18 cellular contexts compared by ENCODE assay signal in genomic region chr1:12412439-12412838, GRCh38.
DNase-seq lines count a peak whose midpoint lies in the region; ATAC-seq, FAIRE-seq and TF ChIP-seq lines count a peak whose summit lies in the region.
"Had no signal": no experiment of that assay in that cellular context is flagged by ENCODE, and none has a peak within 500 bp of the region (broad histone marks: within the 10 kb centered on the region; RNA-seq: fewer than 3 reads in every experiment).

No MANE protein-coding gene starts in this region.

- no peak for ATAC-seq in activated T-helper 17 cell treated with anti-CD3 and anti-CD28 coated beads, Interleukin-2, amount 50 U/mL, for 72 hours (replicated peaks)
- peak; percentile 73 for ATAC-seq in left colon
- no peak for ATAC-seq in pancreas
- no peak for ATAC-seq in lower lobe of right lung

- peaks cover 23% of the 10 kb centered on the region for H3K4me1 Mint-ChIP-seq in activated T-helper 17 cell treated with anti-CD3 and anti-CD28 coated beads, Interleukin-2, amount 50 U/mL, for 72 hours

- WGBS in pancreas, 2 donors = 89 to 91% methylated on average over 5 of the region's 5 CpGs
- WGBS in transverse colon (ENCODE audit: low coverage in 1 of 2), 2 donors = 51 to 64% methylated on average over 5 of the region's 5 CpGs

- DNase-seq in left colon = no peak
- no peak for DNase-seq in pancreas
- no peak for DNase-seq in transverse colon
- no peak for DNase-seq in iPS-NIHi11 (ENCODE audit: low spot score)
- no peak for DNase-seq in lower lobe of right lung
- DNase-seq: C1 segment of cervical spinal cord; Calu3; CD4-positive, alpha-beta memory T cell; COR-L47; DMS53; DMS79 treated with DMSO at 0.1 percent for 48 hours; GF-D8; H7; HCEC 1CT had no signal

- H3K36me3 ChIP-seq in pancreas (peaks cover 0 to 7% (median 0%) of the 10 kb centered on the region in 3 donors), transverse colon (peaks cover 0 to 9% (median 2%) of the 10 kb centered on the region in 4 donors), lower lobe of right lung (peaks cover 24% of the 10 kb centered on the region)

- no peaks in the 10 kb centered on the region for H3K9me3 Mint-ChIP-seq in activated T-helper 17 cell treated with anti-CD3 and anti-CD28 coated beads, Interleukin-2, amount 50 U/mL, for 72 hours

- intact Hi-C loops in left colon (cut with DNase I, micrococcal nuclease) (no loop called here), pancreas (cut with DNase I) (no loop called here), transverse colon (cut with DNase I; ENCODE audit: low total_unique reads) (no loop called here), lower lobe of right lung (cut with DNase I) (no loop called here)

- no peak for TF ChIP-seq POLR2A in transverse colon (IDR thresholded peaks at IDR 0.05)

- H3K27ac ChIP-seq in pancreas (no peak overlapping the region), transverse colon (peak overlapping the region in 3 of 4 donors; percentile 4 to 38 (median 27)), lower lobe of right lung (no peak overlapping the region)

- H3K27me3 ChIP-seq in pancreas (no peaks in the 10 kb centered on the region), transverse colon (no peaks in the 10 kb centered on the region), lower lobe of right lung (ENCODE audit: low read depth) (no peaks in the 10 kb centered on the region)

- TF ChIP-seq CTCF in pancreas (IDR thresholded peaks at IDR 0.05) (no peak), transverse colon (IDR thresholded peaks at IDR 0.05) (no peak), lower lobe of right lung (IDR thresholded peaks at IDR 0.05) (no peak)

- H3K4me1 ChIP-seq in pancreas (peaks cover 0 to 22% (median 9%) of the 10 kb centered on the region in 3 donors), transverse colon (peaks cover 10 to 46% (median 28%) of the 10 kb centered on the region in 4 donors), lower lobe of right lung (peaks cover 17% of the 10 kb centered on the region)

- peaks cover 73% of the 10 kb centered on the region for H3K36me3 Mint-ChIP-seq in activated T-helper 17 cell treated with anti-CD3 and anti-CD28 coated beads, Interleukin-2, amount 50 U/mL, for 72 hours (ENCODE audit: low read depth)

- H3K4me3 ChIP-seq in pancreas = no peak overlapping the region
- H3K4me3 ChIP-seq in transverse colon = no peak overlapping the region
- no peak overlapping the region for H3K4me3 ChIP-seq in lower lobe of right lung

- no peaks in the 10 kb centered on the region for H3K27me3 Mint-ChIP-seq in activated T-helper 17 cell treated with anti-CD3 and anti-CD28 coated beads, Interleukin-2, amount 50 U/mL, for 72 hours
- H3K27me3 Mint-ChIP-seq: CD4-positive, alpha-beta memory T cell had no signal

- in situ Hi-C loops in transverse colon (cut with MboI; ENCODE audit: low pct_ligation_motif_present in 1 of 4, low pct_unique_long_range_greater_than_20kb in 1 of 4, low sequenced_read_pairs in 3 of 4) = loop anchor here in 1 of 4 donors (25.0 kb wide), 1 partner anchor 200 kb away; the partner anchor contains the start of gene DHRS3

- no peak for TF ChIP-seq EP300 in transverse colon (IDR thresholded peaks at IDR 0.05; ENCODE audit: low read depth)

- H3K4me3 Mint-ChIP-seq in activated T-helper 17 cell treated with anti-CD3 and anti-CD28 coated beads, Interleukin-2, amount 50 U/mL, for 72 hours = no peak overlapping the region
- H3K4me3 Mint-ChIP-seq: CD4-positive, alpha-beta memory T cell had no signal

- FAIRE-seq in pancreas (lab: Jason Lieb, UNC) = peak; percentile 5
- FAIRE-seq: GM12891, GM18507, H1 had no signal

- H3K9me3 ChIP-seq in pancreas (no peaks in the 10 kb centered on the region), transverse colon (no peaks in the 10 kb centered on the region), lower lobe of right lung (no peaks in the 10 kb centered on the region)

- H3K27ac Mint-ChIP-seq in activated T-helper 17 cell treated with anti-CD3 and anti-CD28 coated beads, Interleukin-2, amount 50 U/mL, for 72 hours = peak overlapping the region; percentile 47

Comparison
In these comparisons a context has a peak if more than half of its experiments do, and no peak if none do; other contexts are left out.
1. H3K27ac ChIP-seq: peak in transverse colon (3 of 4); none in pancreas (0 of 4) and lower lobe of right lung (single experiment).